15 cellular contexts compared by ENCODE assay signal in genomic region chr7:116232402-116232749, GRCh38.
DNase-seq lines count a peak whose midpoint lies in the region; ATAC-seq and TF ChIP-seq lines count a peak whose summit lies in the region.
"Had no signal": no experiment of that assay in that cellular context is flagged by ENCODE, and none has a peak within 500 bp of the region (broad histone marks: within the 10 kb centered on the region; RNA-seq: fewer than 3 reads in every experiment).

No MANE protein-coding gene starts in this region.

- in situ Hi-C loops in GM13977 (cut with MboI; ENCODE audit: low pct_unique_long_range_greater_than_20kb, low sequenced_read_pairs, unreplicated experiment): loop anchor here (25.0 kb wide), 1 partner anchor 95 kb away; no protein-coding TSS in a partner anchor

- H3K9ac ChIP-seq in muscle layer of colon (ENCODE audit: low read length): no peak overlapping the region

- H3K4me1 ChIP-seq in ACC112 (ENCODE audit: control insufficient read depth, insufficient read depth, low read length, unreplicated experiment): peaks cover 57% of the 10 kb centered on the region
- H3K4me1 ChIP-seq in muscle layer of colon (ENCODE audit: insufficient read depth, low read length): peaks cover 53% of the 10 kb centered on the region

- peaks cover 9% of the 10 kb centered on the region for H3K79me2 ChIP-seq in ACC112 (ENCODE audit: control insufficient read depth, insufficient read depth, low read length, unreplicated experiment)

- ATAC-seq in HG02840 (IDR thresholded peaks at IDR 0.05; ENCODE audit: low FRiP score, unreplicated experiment): no peak

- TF ChIP-seq CTCF in HL-60 (IDR thresholded peaks at IDR 0.05; ENCODE audit: insufficient read depth, low read length) (no peak), cardiac fibroblast (IDR thresholded peaks at IDR 0.05; ENCODE audit: low read depth, low read length) (no peak), GM13977 (IDR thresholded peaks at IDR 0.05; ENCODE audit: extremely low read depth, insufficient read depth, missing control alignments) (no peak)

- H3K27me3 ChIP-seq in ACC112 (ENCODE audit: insufficient read depth, low read length) (no peaks in the 10 kb centered on the region), HL-60 (ENCODE audit: insufficient read depth, poor library complexity, severe bottlenecking) (no peaks in the 10 kb centered on the region), muscle layer of colon (ENCODE audit: control insufficient read depth in 1 of 2, insufficient read depth in 2 of 2, low read length in 2 of 2) (no peaks in the 10 kb centered on the region)
- H3K27me3 ChIP-seq: MG63, suprapubic skin had no signal

- H3K9me3 ChIP-seq in muscle layer of colon (ENCODE audit: low read length): no peaks in the 10 kb centered on the region
- H3K9me3 ChIP-seq: MG63, suprapubic skin had no signal

- H3K36me3 ChIP-seq in ACC112 (ENCODE audit: insufficient read depth, low read length): no peaks in the 10 kb centered on the region
- peaks cover 3% of the 10 kb centered on the region for H3K36me3 ChIP-seq in muscle layer of colon (ENCODE audit: insufficient read depth, low read length)
- H3K36me3 ChIP-seq: suprapubic skin had no signal

- peak overlapping the region; percentile 85 for H3K27ac ChIP-seq in ACC112 (ENCODE audit: low read depth, low read length)
- H3K27ac ChIP-seq in HL-60 (replicated peaks): peak overlapping the region; percentile 12; the same call in 1 of the 2 replicates
- H3K27ac ChIP-seq in muscle layer of colon (ENCODE audit: low read depth, low read length): peak overlapping the region; percentile 85
- H3K27ac ChIP-seq: suprapubic skin had no signal

- H2AFZ ChIP-seq in ACC112 (ENCODE audit: low read length, unreplicated experiment): peak overlapping the region; percentile 27

- DNase-seq in HL-60 (ENCODE audit: low read depth in 1 of 2, low spot score in 1 of 2): no peak
- peak; percentile 37 to 57 for DNase-seq in cardiac fibroblast (ENCODE audit: low read depth in 2 of 2)
- no peak for DNase-seq in NCI-H1436 treated with DMSO at 0.1 percent for 48 hours (lab: John Stamatoyannopoulos, UW)
- DNase-seq in COR-L47 (lab: John Stamatoyannopoulos, UW): no peak
- no peak for DNase-seq in GM13977 (ENCODE audit: low spot score)
- DNase-seq: activated CD4-positive, alpha-beta T cell treated with anti-CD3 and anti-CD28 coated beads for 4 hours; MG63; NCI-H524 treated with DMSO at 0.1 percent for 48 hours; nucleus accumbens; SHP77 treated with DMSO at 0.1 percent for 48 hours; stimulated activated CD4-positive, alpha-beta T cell treated with anti-CD3 and anti-CD28 coated beads, Interleukin-4, amount 100 ng/mL, for 1 hour had no signal

- no peak overlapping the region for H3K4me3 ChIP-seq in ACC112 (ENCODE audit: low read depth, low read length)
- H3K4me3 ChIP-seq in HL-60 (replicated peaks; ENCODE audit: insufficient read depth, low read length): no peak overlapping the region
- H3K4me3 ChIP-seq in cardiac fibroblast (replicated peaks in 1 of 2; ENCODE audit: low read depth in 2 of 2, low read length in 2 of 2): no peak overlapping the region
- no peak overlapping the region for H3K4me3 ChIP-seq in muscle layer of colon (ENCODE audit: low read depth in 1 of 2, low read length in 2 of 2)
- H3K4me3 ChIP-seq: MG63, suprapubic skin had no signal

Comparison
In these comparisons a context has a peak if more than half of its experiments do, and no peak if none do; other contexts are left out.
1. H3K27ac ChIP-seq: peak in every context shown above with its lines; median percentile 85 in ACC112; 85 in muscle layer of colon; 12 in HL-60.
2. DNase-seq: peak in cardiac fibroblast (2 of 2); none in HL-60 (0 of 2), NCI-H1436 treated with DMSO at 0.1 percent for 48 hours (single experiment), COR-L47 (single experiment) and GM13977 (single experiment).